In genomic region chr10:110387983-110388681, GRCh38 we compare ENCODE assay signal across 8 cellular contexts.
DNase-seq lines count a peak whose midpoint lies in the region; ATAC-seq, FAIRE-seq and TF ChIP-seq lines count a peak whose summit lies in the region.
"Had no signal": no experiment of that assay in that cellular context is flagged by ENCODE, and none has a peak within 500 bp of the region (broad histone marks: within the 10 kb centered on the region; RNA-seq: fewer than 3 reads in every experiment).

No MANE protein-coding gene starts in this region.

- TF ChIP-seq CTCF in H9 (conservative IDR thresholded peaks at IDR 0.05) (no peak), smooth muscle cell (IDR thresholded peaks at IDR 0.05; ENCODE audit: borderline replicate concordance, insufficient read depth, poor library complexity, severe bottlenecking) (no peak)

- H3K23ac ChIP-seq in H9 (ENCODE audit: insufficient read length, low read depth, low read length), result no peak overlapping the region

- no peak overlapping the region for H2BK15ac ChIP-seq in H9 (ENCODE audit: low read depth, low read length)

- no peaks in the 10 kb centered on the region for H3K27me3 ChIP-seq in H9 (ENCODE audit: insufficient read depth, low read length)
- no peaks in the 10 kb centered on the region for H3K27me3 ChIP-seq in smooth muscle cell (ENCODE audit: low read depth)

- H3K79me2 ChIP-seq in H9 (ENCODE audit: insufficient read depth, low read length) (no peaks in the 10 kb centered on the region), smooth muscle cell (ENCODE audit: low read depth) (no peaks in the 10 kb centered on the region)

- H3K4me2 ChIP-seq in H9 (ENCODE audit: insufficient read depth, insufficient read length, low read length), result no peak overlapping the region
- no peak overlapping the region for H3K4me2 ChIP-seq in smooth muscle cell

- H2AFZ ChIP-seq in H9 (ENCODE audit: low read length), result no peak overlapping the region
- no peak overlapping the region for H2AFZ ChIP-seq in smooth muscle cell (ENCODE audit: low read depth)

- H3K4me1 Mint-ChIP-seq in activated CD4-positive, alpha-beta memory T cell treated with anti-CD3 and anti-CD28 coated beads, Interleukin-2, amount 10 ng/mL, durations not matched to agents 7 days and 5 days, result peaks cover 25% of the 10 kb centered on the region
- H3K4me1 Mint-ChIP-seq in H9, result peaks cover 9 to 13% of the 10 kb centered on the region in 2 experiments

- H3K4me1 ChIP-seq in H9 (ENCODE audit: insufficient read depth, low read length) (peaks cover 6% of the 10 kb centered on the region; the same call in 1 of the 2 replicates), smooth muscle cell (ENCODE audit: low read depth) (peaks cover 8% of the 10 kb centered on the region)

- H3K79me1 ChIP-seq in H9 (ENCODE audit: insufficient read depth, low read depth, low read length, poor library complexity, severe bottlenecking), result no peaks in the 10 kb centered on the region

- DNase-seq in GM19239 (ENCODE audit: insufficient read length, low spot score), result peak; percentile 54
- DNase-seq in activated CD4-positive, alpha-beta memory T cell treated with anti-CD3 and anti-CD28 coated beads, Interleukin-2, amount 10 ng/mL, durations not matched to agents 7 days and 5 days, result peak; percentile 25
- peak; percentile 35 to 45 for DNase-seq in stimulated activated CD4-positive, alpha-beta T cell treated with anti-CD3 and anti-CD28 coated beads, Interleukin-2, amount 100 ng/mL, for 24 hours
- no peak for DNase-seq in H9
- no peak for DNase-seq in smooth muscle cell (lab: John Stamatoyannopoulos, UW; ENCODE audit: unreplicated experiment)
- no peak for DNase-seq in NCI-H524 treated with DMSO at 0.1 percent for 48 hours (lab: John Stamatoyannopoulos, UW)

- no peaks in the 10 kb centered on the region for H3F3A ChIP-seq in smooth muscle cell (ENCODE audit: low read depth)

- H2BK5ac ChIP-seq in H9 (ENCODE audit: insufficient read length, low read length), result no peak overlapping the region

- ATAC-seq in HG02970 (IDR thresholded peaks at IDR 0.05; ENCODE audit: low FRiP score, unreplicated experiment), result peak; percentile 73

- H3K27ac Mint-ChIP-seq in activated CD4-positive, alpha-beta memory T cell treated with anti-CD3 and anti-CD28 coated beads, Interleukin-2, amount 10 ng/mL, durations not matched to agents 7 days and 5 days, result peak overlapping the region; percentile 48
- H3K27ac Mint-ChIP-seq in H9, result no peak overlapping the region

- no peak overlapping the region for H4K5ac ChIP-seq in H9 (ENCODE audit: insufficient read length, low read depth, low read length)

- no peak overlapping the region for H2AK5ac ChIP-seq in H9 (ENCODE audit: insufficient read length, low read length)

- H3K36me3 ChIP-seq in smooth muscle cell (ENCODE audit: low read depth), result no peaks in the 10 kb centered on the region

- H3K27me3 Mint-ChIP-seq in activated CD4-positive, alpha-beta memory T cell treated with anti-CD3 and anti-CD28 coated beads, Interleukin-2, amount 10 ng/mL, durations not matched to agents 7 days and 5 days, result no peaks in the 10 kb centered on the region
- H3K27me3 Mint-ChIP-seq in H9 (ENCODE audit: low read depth), result peaks cover 8% of the 10 kb centered on the region

- H3T11ph ChIP-seq in H9 (ENCODE audit: low read length), result no peak overlapping the region

- peak; percentile 97 for FAIRE-seq in GM19239 (lab: Jason Lieb, UNC)
- FAIRE-seq: TTC549 had no signal

- WGBS in H9 (ENCODE audit: extremely low coverage, insufficient read length, low lambda C conversion rate), result no CpG with 5 or more reads among the region's 7 CpGs
- 73% methylated on average over 7 of the region's 7 CpGs for WGBS in smooth muscle cell (ENCODE audit: low lambda C conversion rate)

- H3K14ac ChIP-seq in H9 (ENCODE audit: insufficient read depth, low read length), result no peak overlapping the region; the same call in 1 of the 2 replicates

- POLR2A ChIA-PET in activated CD4-positive, alpha-beta memory T cell treated with anti-CD3 and anti-CD28 coated beads, Interleukin-2, amount 10 ng/mL, durations not matched to agents 7 days and 5 days (lab: Charles Lee), result interaction anchor here (0.7 to 1.6 kb wide), 2 partner anchors 29 to 33 kb away, joined by 3 to 4 read pairs; no protein-coding TSS in a partner anchor

- H4K20me1 ChIP-seq in H9 (ENCODE audit: control insufficient read depth, insufficient read depth, insufficient read length) (no peaks in the 10 kb centered on the region), smooth muscle cell (ENCODE audit: low read depth) (no peaks in the 10 kb centered on the region)

- no peak overlapping the region for H3K4ac ChIP-seq in H9 (ENCODE audit: low read depth, low read length)

- no peak overlapping the region for H2BK20ac ChIP-seq in H9 (ENCODE audit: low read depth, low read length, poor library complexity, severe bottlenecking)

- no peak overlapping the region for H3K56ac ChIP-seq in H9 (ENCODE audit: insufficient read length, low read depth, low read length)

- no peak overlapping the region for H3K4me3 ChIP-seq in smooth muscle cell

- CTCF ChIA-PET in activated CD4-positive, alpha-beta memory T cell treated with anti-CD3 and anti-CD28 coated beads, Interleukin-2, amount 10 ng/mL, durations not matched to agents 7 days and 5 days (lab: Charles Lee), result no interaction called here

- no peak overlapping the region for H2BK12ac ChIP-seq in H9 (ENCODE audit: insufficient read length, low read depth, low read length)

- H3K27ac ChIP-seq in H9 (ENCODE audit: insufficient read length, low read depth, low read length) (no peak overlapping the region), smooth muscle cell (ENCODE audit: low read depth) (no peak overlapping the region)

- H4K91ac ChIP-seq in H9 (ENCODE audit: insufficient read length, low read depth, low read length), result no peak overlapping the region

- no peak overlapping the region for H3K4me3 Mint-ChIP-seq in activated CD4-positive, alpha-beta memory T cell treated with anti-CD3 and anti-CD28 coated beads, Interleukin-2, amount 10 ng/mL, durations not matched to agents 7 days and 5 days
- H3K4me3 Mint-ChIP-seq in H9, result no peak overlapping the region; a peak in 1 of 5 replicates

- H3K36me3 Mint-ChIP-seq in activated CD4-positive, alpha-beta memory T cell treated with anti-CD3 and anti-CD28 coated beads, Interleukin-2, amount 10 ng/mL, durations not matched to agents 7 days and 5 days (ENCODE audit: low read depth), result no peaks in the 10 kb centered on the region
- H3K36me3 Mint-ChIP-seq in H9 (ENCODE audit: insufficient read depth in 1 of 3, low read depth in 3 of 3), result no peaks in the 10 kb centered on the region

- no peaks in the 10 kb centered on the region for H3K9me3 Mint-ChIP-seq in activated CD4-positive, alpha-beta memory T cell treated with anti-CD3 and anti-CD28 coated beads, Interleukin-2, amount 10 ng/mL, durations not matched to agents 7 days and 5 days
- no peaks in the 10 kb centered on the region for H3K9me3 Mint-ChIP-seq in H9

- H3K18ac ChIP-seq in H9 (ENCODE audit: insufficient read length, low read depth, low read length), result no peak overlapping the region

- H3K9ac ChIP-seq in H9 (ENCODE audit: extremely low read depth, insufficient read length, low read length) (no peak overlapping the region), smooth muscle cell (ENCODE audit: low read depth) (no peak overlapping the region)

- no peak overlapping the region for H4K8ac ChIP-seq in H9 (replicated peaks; ENCODE audit: insufficient read length, low read depth, low read length)

- H3K23me2 ChIP-seq in H9 (ENCODE audit: insufficient read length, low read depth, low read length, poor library complexity, severe bottlenecking), result no peaks in the 10 kb centered on the region

- H2BK120ac ChIP-seq in H9 (ENCODE audit: low read depth, low read length, poor library complexity, severe bottlenecking), result no peak overlapping the region

- H3K9me3 ChIP-seq in H9 (ENCODE audit: control insufficient read depth, low read depth, low read length), result no peaks in the 10 kb centered on the region
- H3K9me3 ChIP-seq in smooth muscle cell (replicated peaks; ENCODE audit: low read depth), result no peaks in the 10 kb centered on the region

Comparison
In these comparisons a context has a peak if more than half of its experiments do, and no peak if none do; other contexts are left out.
1. DNase-seq: peak in GM19239 (single experiment), activated CD4-positive, alpha-beta memory T cell treated with anti-CD3 and anti-CD28 coated beads, Interleukin-2, amount 10 ng/mL, durations not matched to agents 7 days and 5 days (single experiment) and stimulated activated CD4-positive, alpha-beta T cell treated with anti-CD3 and anti-CD28 coated beads, Interleukin-2, amount 100 ng/mL, for 24 hours (2 of 2); none in H9 (single experiment), smooth muscle cell (single experiment) and NCI-H524 treated with DMSO at 0.1 percent for 48 hours (single experiment).